In genomic region chr6:157066781-157067491, GRCh38 we compare ENCODE assay signal across 12 cellular contexts.
DNase-seq lines count a peak whose midpoint lies in the region; ATAC-seq lines count a peak whose summit lies in the region.
"Had no signal": no experiment of that assay in that cellular context is flagged by ENCODE, and none has a peak within 500 bp of the region (broad histone marks: within the 10 kb centered on the region; RNA-seq: fewer than 3 reads in every experiment).

No MANE protein-coding gene starts in this region.

- H3K4me1 Mint-ChIP-seq in activated T-helper 2 cell treated with anti-CD3 and anti-CD28 coated beads, Interferon-gamma antibody, Interleukin-2, Interleukin-4, amounts not matched to agents 10 μg/mL and 5 μg/mL and 100 μg/mL, durations not matched to agents 14 hours and 24 hours and 36 hours (ENCODE audit: low read depth), result peaks cover 58% of the 10 kb centered on the region
- peaks cover 55 to 83% (median 74%) of the 10 kb centered on the region in 3 donors for H3K4me1 Mint-ChIP-seq in naive B cell
- H3K4me1 Mint-ChIP-seq in activated naive CD4-positive, alpha-beta T cell treated with anti-CD3 and anti-CD28 coated beads, Interleukin-2, amount 10 ng/mL, durations not matched to agents 7 days and 5 days, result peaks cover 27% of the 10 kb centered on the region

- ATAC-seq in naive B cell (ENCODE audit: low read depth in 2 of 2), result peak in 1 of 2 donors; percentile 23
- ATAC-seq in GM18907 (IDR thresholded peaks at IDR 0.05; ENCODE audit: unreplicated experiment), result no peak

- H3K27me3 Mint-ChIP-seq in activated T-helper 2 cell treated with anti-CD3 and anti-CD28 coated beads, Interferon-gamma antibody, Interleukin-2, Interleukin-4, amounts not matched to agents 10 μg/mL and 5 μg/mL and 100 μg/mL, durations not matched to agents 14 hours and 24 hours and 36 hours (ENCODE audit: low read depth), result no peaks in the 10 kb centered on the region
- H3K27me3 Mint-ChIP-seq in naive B cell, result no peaks in the 10 kb centered on the region
- H3K27me3 Mint-ChIP-seq in activated naive CD4-positive, alpha-beta T cell treated with anti-CD3 and anti-CD28 coated beads, Interleukin-2, amount 10 ng/mL, durations not matched to agents 7 days and 5 days, result no peaks in the 10 kb centered on the region

- H3K9me3 Mint-ChIP-seq in activated T-helper 2 cell treated with anti-CD3 and anti-CD28 coated beads, Interferon-gamma antibody, Interleukin-2, Interleukin-4, amounts not matched to agents 10 μg/mL and 5 μg/mL and 100 μg/mL, durations not matched to agents 14 hours and 24 hours and 36 hours, result no peaks in the 10 kb centered on the region
- peaks cover 0 to 3% (median 0%) of the 10 kb centered on the region in 7 donors for H3K9me3 Mint-ChIP-seq in naive B cell
- H3K9me3 Mint-ChIP-seq in activated naive CD4-positive, alpha-beta T cell treated with anti-CD3 and anti-CD28 coated beads, Interleukin-2, amount 10 ng/mL, durations not matched to agents 7 days and 5 days, result no peaks in the 10 kb centered on the region

- DNase-seq in GDM1 (lab: John Stamatoyannopoulos, UW) (peak; percentile 31), LHCN-M2 (ENCODE audit: low read depth) (peak; percentile 36), naive B cell (no peak), RPMI8226 (no peak)
- no peak for DNase-seq in activated T-helper 2 cell treated with anti-CD3 and anti-CD28 coated beads, Interferon-gamma antibody, Interleukin-2, Interleukin-4, amounts not matched to agents 10 μg/mL and 5 μg/mL and 100 μg/mL, durations not matched to agents 14 hours and 24 hours and 36 hours (ENCODE audit: low spot score)
- no peak for DNase-seq in activated naive CD4-positive, alpha-beta T cell treated with anti-CD3 and anti-CD28 coated beads, Interleukin-2, amount 10 ng/mL, durations not matched to agents 7 days and 5 days
- DNase-seq: colonic mucosa; NCI-H1694 treated with DMSO at 0.1 percent for 48 hours; NK-92 treated with Interleukin-12 subunit alpha and Interleukin-12 subunit beta, amount 100 ng/mL, for 24 hours; sigmoid colon; testis had no signal

- CTCF ChIA-PET in activated naive CD4-positive, alpha-beta T cell treated with anti-CD3 and anti-CD28 coated beads, Interleukin-2, amount 10 ng/mL, durations not matched to agents 7 days and 5 days (lab: Charles Lee), result no interaction called here

- H3K36me3 Mint-ChIP-seq in activated T-helper 2 cell treated with anti-CD3 and anti-CD28 coated beads, Interferon-gamma antibody, Interleukin-2, Interleukin-4, amounts not matched to agents 10 μg/mL and 5 μg/mL and 100 μg/mL, durations not matched to agents 14 hours and 24 hours and 36 hours (ENCODE audit: low read depth), result peaks cover 4% of the 10 kb centered on the region
- peaks cover 0 to 14% of the 10 kb centered on the region in 2 donors for H3K36me3 Mint-ChIP-seq in naive B cell
- H3K36me3 Mint-ChIP-seq in activated naive CD4-positive, alpha-beta T cell treated with anti-CD3 and anti-CD28 coated beads, Interleukin-2, amount 10 ng/mL, durations not matched to agents 7 days and 5 days, result peaks cover 5% of the 10 kb centered on the region

- peak overlapping the region; percentile 29 for H3K27ac Mint-ChIP-seq in activated T-helper 2 cell treated with anti-CD3 and anti-CD28 coated beads, Interferon-gamma antibody, Interleukin-2, Interleukin-4, amounts not matched to agents 10 μg/mL and 5 μg/mL and 100 μg/mL, durations not matched to agents 14 hours and 24 hours and 36 hours
- H3K27ac Mint-ChIP-seq in naive B cell, result peak overlapping the region; percentile 11 to 67 (median 46)
- no peak overlapping the region for H3K27ac Mint-ChIP-seq in activated naive CD4-positive, alpha-beta T cell treated with anti-CD3 and anti-CD28 coated beads, Interleukin-2, amount 10 ng/mL, durations not matched to agents 7 days and 5 days

- H3K4me3 Mint-ChIP-seq in activated T-helper 2 cell treated with anti-CD3 and anti-CD28 coated beads, Interferon-gamma antibody, Interleukin-2, Interleukin-4, amounts not matched to agents 10 μg/mL and 5 μg/mL and 100 μg/mL, durations not matched to agents 14 hours and 24 hours and 36 hours (ENCODE audit: low read depth), result no peak overlapping the region
- H3K4me3 Mint-ChIP-seq in naive B cell, result peak overlapping the region in 5 of 8 donors; percentile 0 to 76 (median 18)
- H3K4me3 Mint-ChIP-seq in activated naive CD4-positive, alpha-beta T cell treated with anti-CD3 and anti-CD28 coated beads, Interleukin-2, amount 10 ng/mL, durations not matched to agents 7 days and 5 days, result no peak overlapping the region

- intact Hi-C loops in activated T-helper 2 cell treated with anti-CD3 and anti-CD28 coated beads, Interferon-gamma antibody, Interleukin-2, Interleukin-4, amounts not matched to agents 10 μg/mL and 5 μg/mL and 100 μg/mL, durations not matched to agents 14 hours and 24 hours and 36 hours (cut with micrococcal nuclease), result loop anchor here (10.0 kb wide), 1 partner anchor 398 kb away; no protein-coding TSS in a partner anchor

Comparison
In these comparisons a context has a peak if more than half of its experiments do, and no peak if none do; other contexts are left out.
1. DNase-seq: peak in GDM1 (single experiment) and LHCN-M2 (single experiment); none in activated T-helper 2 cell treated with anti-CD3 and anti-CD28 coated beads, Interferon-gamma antibody, Interleukin-2, Interleukin-4, amounts not matched to agents 10 μg/mL and 5 μg/mL and 100 μg/mL, durations not matched to agents 14 hours and 24 hours and 36 hours (single experiment), naive B cell (single experiment), RPMI8226 (single experiment) and activated naive CD4-positive, alpha-beta T cell treated with anti-CD3 and anti-CD28 coated beads, Interleukin-2, amount 10 ng/mL, durations not matched to agents 7 days and 5 days (single experiment).
2. H3K4me3 Mint-ChIP-seq: peak in naive B cell (5 of 8); none in activated T-helper 2 cell treated with anti-CD3 and anti-CD28 coated beads, Interferon-gamma antibody, Interleukin-2, Interleukin-4, amounts not matched to agents 10 μg/mL and 5 μg/mL and 100 μg/mL, durations not matched to agents 14 hours and 24 hours and 36 hours (single experiment) and activated naive CD4-positive, alpha-beta T cell treated with anti-CD3 and anti-CD28 coated beads, Interleukin-2, amount 10 ng/mL, durations not matched to agents 7 days and 5 days (single experiment).